Comparison of ENCODE assay signal across 23 cellular contexts in genomic region chr5:68189613-68190012, GRCh38. TPM values are rescaled to one million over a fixed set of nuclear protein-coding genes. Genes with fewer than 3 reads are reported as not detected.
DNase-seq lines count a peak whose midpoint lies in the region; ATAC-seq and TF ChIP-seq lines count a peak whose summit lies in the region.
"Had no signal": no experiment of that assay in that cellular context is flagged by ENCODE, and none has a peak within 500 bp of the region (broad histone marks: within the 10 kb centered on the region; RNA-seq: fewer than 3 reads in every experiment).

No MANE protein-coding gene starts in this region.

- H3K4me1 Mint-ChIP-seq in GM23338: peaks cover 62% of the 10 kb centered on the region
- H3K4me1 Mint-ChIP-seq: activated naive CD4-positive, alpha-beta T cell treated with anti-CD3 and anti-CD28 coated beads, Interleukin-2, amount 10 ng/mL, durations not matched to agents 7 days and 5 days had no signal

- H3K27ac ChIP-seq in GM23338 (ENCODE audit: low read depth) (no peak overlapping the region), neuronal stem cell (replicated peaks; ENCODE audit: low read length) (no peak overlapping the region)
- H3K27ac ChIP-seq: BLaER1 treated with 17β-estradiol and CSF1 and Interleukin-3, amounts not matched to agents 10 nM and 100 nM; brain microvascular endothelial cell; Peyer's patch; prostate gland; stomach; tibial artery had no signal

- H2AFZ ChIP-seq in GM23338 (no peak overlapping the region), neuronal stem cell (ENCODE audit: low read length) (peak overlapping the region; percentile 53)

- DNase-seq in GM23338 (ENCODE audit: low spot score): no peak
- peak; percentile 13 for DNase-seq in NCI-H2029 treated with DMSO at 0.1 percent for 48 hours (lab: John Stamatoyannopoulos, UW)
- DNase-seq in SHP77 (lab: John Stamatoyannopoulos, UW): peak; percentile 30 to 74
- no peak for DNase-seq in neuronal stem cell (ENCODE audit: low spot score)
- no peak for DNase-seq in NCI-H2196 (lab: John Stamatoyannopoulos, UW; ENCODE audit: unreplicated experiment)
- DNase-seq in NCI-H2171 (lab: John Stamatoyannopoulos, UW): no peak
- no peak for DNase-seq in midbrain (lab: John Stamatoyannopoulos, UW)
- DNase-seq: activated CD8-positive, alpha-beta T cell treated with anti-CD3 and anti-CD28 coated beads for 36 hours; activated naive CD4-positive, alpha-beta T cell treated with anti-CD3 and anti-CD28 coated beads, Interleukin-2, amount 10 ng/mL, durations not matched to agents 7 days and 5 days; amniotic stem cell; brain microvascular endothelial cell; COR-L47; HFFc6; naive thymus-derived CD4-positive, alpha-beta T cell; NCI-H1930; Peyer's patch; stimulated activated CD4-positive, alpha-beta T cell treated with anti-CD3 and anti-CD28 coated beads, Interleukin-4, amount 100 ng/mL, for 1 hour; stomach; tibial artery had no signal

- no peaks in the 10 kb centered on the region for H3K9me2 ChIP-seq in GM23338 (ENCODE audit: insufficient read depth)

- H2BK15ac ChIP-seq in neuronal stem cell (ENCODE audit: low read length): no peak overlapping the region

- WGBS in neuronal stem cell (ENCODE audit: extremely low coverage in 2 of 2, insufficient read length in 2 of 2, insufficient replicate concordance in 1 of 2), 2 donors: no CpG with 5 or more reads among the region's 5 CpGs

- H2AK5ac ChIP-seq in neuronal stem cell (ENCODE audit: low read depth, low read length): no peak overlapping the region

- H4K8ac ChIP-seq in neuronal stem cell (ENCODE audit: low read depth, low read length): no peak overlapping the region

- peak overlapping the region; percentile 8; the same call in 1 of the 2 replicates for H3K27ac Mint-ChIP-seq in GM23338
- H3K27ac Mint-ChIP-seq: activated CD8-positive, alpha-beta T cell treated with anti-CD3 and anti-CD28 coated beads for 36 hours; activated naive CD4-positive, alpha-beta T cell treated with anti-CD3 and anti-CD28 coated beads, Interleukin-2, amount 10 ng/mL, durations not matched to agents 7 days and 5 days; HFFc6; naive thymus-derived CD4-positive, alpha-beta T cell had no signal

- H3K4me2 ChIP-seq in GM23338 (no peak overlapping the region), neuronal stem cell (ENCODE audit: insufficient read depth, low read length, poor library complexity, severe bottlenecking) (no peak overlapping the region)
- H3K4me2 ChIP-seq: BLaER1 treated with 17β-estradiol and CSF1 and Interleukin-3, amounts not matched to agents 10 nM and 100 nM had no signal

- H3K9me3 Mint-ChIP-seq in GM23338: no peaks in the 10 kb centered on the region
- H3K9me3 Mint-ChIP-seq: activated CD8-positive, alpha-beta T cell treated with anti-CD3 and anti-CD28 coated beads for 36 hours; activated naive CD4-positive, alpha-beta T cell treated with anti-CD3 and anti-CD28 coated beads, Interleukin-2, amount 10 ng/mL, durations not matched to agents 7 days and 5 days; HFFc6 had no signal

- H3K23ac ChIP-seq in neuronal stem cell (ENCODE audit: low read depth, low read length, poor library complexity): no peak overlapping the region

- no peaks in the 10 kb centered on the region for H3F3A ChIP-seq in GM23338 (replicated peaks; ENCODE audit: low read depth)

- H2BK12ac ChIP-seq in neuronal stem cell (ENCODE audit: low read length): no peak overlapping the region

- no peak for ATAC-seq in GM23338
- ATAC-seq: activated CD8-positive, alpha-beta T cell treated with anti-CD3 and anti-CD28 coated beads for 36 hours; gastroesophageal sphincter; naive thymus-derived CD4-positive, alpha-beta T cell; sciatic nerve had no signal

- no peaks in the 10 kb centered on the region for H3K79me1 ChIP-seq in neuronal stem cell (ENCODE audit: low read depth, low read length)

- H3K4ac ChIP-seq in neuronal stem cell (ENCODE audit: low read length): no peak overlapping the region

- no peak overlapping the region for H2BK5ac ChIP-seq in neuronal stem cell (ENCODE audit: low read length)

- H3K4me3 Mint-ChIP-seq in GM23338: no peak overlapping the region
- H3K4me3 Mint-ChIP-seq: activated CD8-positive, alpha-beta T cell treated with anti-CD3 and anti-CD28 coated beads for 36 hours; activated naive CD4-positive, alpha-beta T cell treated with anti-CD3 and anti-CD28 coated beads, Interleukin-2, amount 10 ng/mL, durations not matched to agents 7 days and 5 days; HFFc6; naive thymus-derived CD4-positive, alpha-beta T cell had no signal

- TF ChIP-seq CTCF in GM23338 (conservative IDR thresholded peaks at IDR 0.05; ENCODE audit: low read depth in 2 of 2): no peak

- H3K4me1 ChIP-seq in GM23338 (ENCODE audit: insufficient read depth) (peaks cover 52% of the 10 kb centered on the region), neuronal stem cell (ENCODE audit: control insufficient read depth in 2 of 2, insufficient read depth in 1 of 2, low read depth in 1 of 2, low read length in 2 of 2) (peaks cover 5 to 22% of the 10 kb centered on the region in 2 donors)
- H3K4me1 ChIP-seq: Peyer's patch, prostate gland had no signal

- peaks cover 8% of the 10 kb centered on the region for H3K27me3 Mint-ChIP-seq in GM23338 (ENCODE audit: insufficient read depth, low read depth, poor library complexity)
- H3K27me3 Mint-ChIP-seq: activated CD8-positive, alpha-beta T cell treated with anti-CD3 and anti-CD28 coated beads for 36 hours; naive thymus-derived CD4-positive, alpha-beta T cell had no signal

- H3K79me2 ChIP-seq in GM23338 (replicated peaks; ENCODE audit: insufficient read depth): no peaks in the 10 kb centered on the region

- H3K36me3 Mint-ChIP-seq in GM23338 (ENCODE audit: low read depth): peaks cover 3% of the 10 kb centered on the region; the same call in 1 of the 3 replicates
- H3K36me3 Mint-ChIP-seq: activated naive CD4-positive, alpha-beta T cell treated with anti-CD3 and anti-CD28 coated beads, Interleukin-2, amount 10 ng/mL, durations not matched to agents 7 days and 5 days; naive thymus-derived CD4-positive, alpha-beta T cell had no signal

- no peaks in the 10 kb centered on the region for H4K20me1 ChIP-seq in GM23338 (replicated peaks; ENCODE audit: insufficient read depth)
- H4K20me1 ChIP-seq: BLaER1 treated with 17β-estradiol and CSF1 and Interleukin-3, amounts not matched to agents 10 nM and 100 nM had no signal

- no peak overlapping the region for H2BK120ac ChIP-seq in neuronal stem cell (ENCODE audit: low read depth, low read length)

- no peaks in the 10 kb centered on the region for H3K9me3 ChIP-seq in neuronal stem cell (replicated peaks in 1 of 2; ENCODE audit: control insufficient read depth in 2 of 2, insufficient read depth in 1 of 2, low read depth in 1 of 2, low read length in 2 of 2)
- H3K9me3 ChIP-seq: gastroesophageal sphincter, Peyer's patch, prostate gland, stomach, tibial artery had no signal

- H3K14ac ChIP-seq in neuronal stem cell (ENCODE audit: low read length): no peak overlapping the region

- H4K91ac ChIP-seq in neuronal stem cell (ENCODE audit: low read depth, low read length, poor library complexity): no peak overlapping the region

- H3K27me3 ChIP-seq in GM23338 (ENCODE audit: insufficient read depth) (no peaks in the 10 kb centered on the region), neuronal stem cell (ENCODE audit: control insufficient read depth in 3 of 3, insufficient read depth in 3 of 3, low read depth in 1 of 3, low read length in 3 of 3) (no peaks in the 10 kb centered on the region)
- H3K27me3 ChIP-seq: BLaER1 treated with 17β-estradiol and CSF1 and Interleukin-3, amounts not matched to agents 10 nM and 100 nM; brain microvascular endothelial cell; gastroesophageal sphincter; Peyer's patch; stomach; tibial artery had no signal

- H3K4me3 ChIP-seq in GM23338 (no peak overlapping the region), neuronal stem cell (ENCODE audit: low read length in 2 of 2) (no peak overlapping the region)
- H3K4me3 ChIP-seq: BLaER1 treated with 17β-estradiol and CSF1 and Interleukin-3, amounts not matched to agents 10 nM and 100 nM; gastroesophageal sphincter; Peyer's patch; prostate gland; stomach; tibial artery had no signal

- H3K36me3 ChIP-seq in GM23338 (ENCODE audit: insufficient read depth) (no peaks in the 10 kb centered on the region), neuronal stem cell (replicated peaks in 1 of 2; ENCODE audit: control insufficient read depth in 2 of 2, insufficient read depth in 2 of 2, low read length in 2 of 2) (no peaks in the 10 kb centered on the region)
- H3K36me3 ChIP-seq: BLaER1 treated with 17β-estradiol and CSF1 and Interleukin-3, amounts not matched to agents 10 nM and 100 nM; brain microvascular endothelial cell; gastroesophageal sphincter; Peyer's patch; prostate gland; stomach; tibial artery had no signal

- no peak overlapping the region for H3K9ac ChIP-seq in neuronal stem cell (ENCODE audit: low read depth, low read length, poor library complexity)
- H3K9ac ChIP-seq: BLaER1 treated with 17β-estradiol and CSF1 and Interleukin-3, amounts not matched to agents 10 nM and 100 nM had no signal

- no peak overlapping the region for H3K18ac ChIP-seq in neuronal stem cell (ENCODE audit: low read length)

TF ChIP-seq in GM23338, 12 proteins besides CTCF, POLR2A, EP300 and RAD21:
- TF ChIP-seq ZNF331 (CRISPR knock-in tag; IDR thresholded peaks at IDR 0.05; ENCODE audit: low read depth) (no peak), EZH2phosphoT487 (IDR thresholded peaks at IDR 0.05; ENCODE audit: unreplicated experiment) (no peak), CREB1 (CRISPR knock-in tag; IDR thresholded peaks at IDR 0.05; ENCODE audit: low read depth) (no peak), ZNF114 (CRISPR knock-in tag; IDR thresholded peaks at IDR 0.05) (no peak), NANOG (IDR thresholded peaks at IDR 0.05; ENCODE audit: borderline replicate concordance) (no peak)
TF ChIP-seq in GM23338: peak in this region for 0.

RNA-seq across cellular contexts. Expression of gene PIK3R1, which starts 25.9 kb away (rescaled TPM):
- total RNA-seq in GM23338 (2014; rRNA removed; shearing (Covaris generic)): 9.8 and 25.4 TPM in 2 replicates
- 3.4 and 5.9 TPM in 2 replicates for polyA plus RNA-seq in GM23338 (2016; fragmentation: Nextera tagmentation; extraction: Ambion mirVana)
- polyA plus RNA-seq in neuronal stem cell (2013, experiment 1 of 2): 14.0 TPM
- polyA plus RNA-seq in neuronal stem cell (2013, experiment 2 of 2): 14.2 TPM

Comparison
In these comparisons a context has a peak if more than half of its experiments do, and no peak if none do; other contexts are left out.
1. DNase-seq: peak in NCI-H2029 treated with DMSO at 0.1 percent for 48 hours (single experiment) and SHP77 (2 of 2); none in GM23338 (single experiment), neuronal stem cell (single experiment), NCI-H2196 (single experiment), NCI-H2171 (single experiment) and midbrain (single experiment).